In genomic region chr4:99759988-99760387, GRCh38 we compare ENCODE assay signal across 25 cellular contexts. TPM values are rescaled to one million over a fixed set of nuclear protein-coding genes. Genes with fewer than 3 reads are reported as not detected.
DNase-seq lines count a peak whose midpoint lies in the region; ATAC-seq and TF ChIP-seq lines count a peak whose summit lies in the region.
"Had no signal": no experiment of that assay in that cellular context is flagged by ENCODE, and none has a peak within 500 bp of the region (broad histone marks: within the 10 kb centered on the region; RNA-seq: fewer than 3 reads in every experiment).

No MANE protein-coding gene starts in this region.

- no peak for TF ChIP-seq POLR2A in transverse colon (IDR thresholded peaks at IDR 0.05)

- ATAC-seq in activated T-cell treated with anti-CD3 and anti-CD28 coated beads, Interleukin-2, amount 50 U/mL, for 72 hours (replicated peaks in 1 of 2), result peak; percentile 29
- ATAC-seq in activated T-helper 17 cell treated with anti-CD3 and anti-CD28 coated beads, Interleukin-2, amount 50 U/mL, for 72 hours (replicated peaks), result peak; percentile 46
- peak; percentile 49 for ATAC-seq in stimulated activated effector memory CD8-positive, alpha-beta T cell treated with anti-CD3 and anti-CD28 coated beads, Interleukin-12 subunit alpha, Interleukin-12 subunit beta, amount 100 ng/mL, for 72 hours
- no peak for ATAC-seq in GM18502 (IDR thresholded peaks at IDR 0.05; ENCODE audit: poor library complexity, unreplicated experiment)

- no peaks in the 10 kb centered on the region for H3K4me1 ChIP-seq in transverse colon
- H3K4me1 ChIP-seq: BE2C had no signal

- no peaks in the 10 kb centered on the region for H3K27me3 ChIP-seq in transverse colon
- H3K27me3 ChIP-seq: BE2C had no signal

- H3K4me1 Mint-ChIP-seq in activated T-cell treated with anti-CD3 and anti-CD28 coated beads, Interleukin-2, amount 50 U/mL, for 72 hours (ENCODE audit: low read depth), result peaks cover 48% of the 10 kb centered on the region
- H3K4me1 Mint-ChIP-seq in activated T-helper 17 cell treated with anti-CD3 and anti-CD28 coated beads, Interleukin-2, amount 50 U/mL, for 72 hours, result no peaks in the 10 kb centered on the region
- peaks cover 12% of the 10 kb centered on the region for H3K4me1 Mint-ChIP-seq in stimulated activated effector memory CD8-positive, alpha-beta T cell treated with anti-CD3 and anti-CD28 coated beads, Interleukin-12 subunit alpha, Interleukin-12 subunit beta, amount 100 ng/mL, for 72 hours
- H3K4me1 Mint-ChIP-seq: CD4-positive, CD25-positive, alpha-beta regulatory T cell had no signal

- no peak for DNase-seq in activated T-cell treated with anti-CD3 and anti-CD28 coated beads, Interleukin-2, amount 50 U/mL, for 72 hours
- DNase-seq in activated T-cell treated with anti-CD3 and anti-CD28 coated beads, Interleukin-2, amount 50 U/mL, for 1 hour, result no peak
- DNase-seq in fibroblast of mammary gland (ENCODE audit: low read depth) (peak; percentile 49), transverse colon (no peak), DMS153 (lab: John Stamatoyannopoulos, UW) (no peak)
- DNase-seq in stimulated activated effector memory CD8-positive, alpha-beta T cell treated with anti-CD3 and anti-CD28 coated beads, Interleukin-12 subunit alpha, Interleukin-12 subunit beta, amount 100 ng/mL, for 72 hours (ENCODE audit: low spot score in 2 of 2), result no peak
- DNase-seq: BE2C; CD4-positive, CD25-positive, alpha-beta regulatory T cell; COR-L47; DND-41; GOT3; HCEC 1CT; NCI-H1105; NCI-H146; NCI-H2029 treated with DMSO at 0.1 percent for 48 hours; NCI-H226; NCI-H510A treated with DMSO at 0.1 percent for 48 hours; NCI-H748 treated with DMSO at 0.1 percent for 48 hours; PC-9; RPMI8226; SHP77 had no signal

- H3K4me3 Mint-ChIP-seq in activated T-cell treated with anti-CD3 and anti-CD28 coated beads, Interleukin-2, amount 50 U/mL, for 72 hours, result peak overlapping the region in 1 of 2 donors; percentile 63
- H3K4me3 Mint-ChIP-seq in activated T-helper 17 cell treated with anti-CD3 and anti-CD28 coated beads, Interleukin-2, amount 50 U/mL, for 72 hours, result no peak overlapping the region
- H3K4me3 Mint-ChIP-seq in stimulated activated effector memory CD8-positive, alpha-beta T cell treated with anti-CD3 and anti-CD28 coated beads, Interleukin-12 subunit alpha, Interleukin-12 subunit beta, amount 100 ng/mL, for 72 hours, result no peak overlapping the region
- H3K4me3 Mint-ChIP-seq: CD4-positive, CD25-positive, alpha-beta regulatory T cell had no signal

- H3K36me3 ChIP-seq in transverse colon, result no peaks in the 10 kb centered on the region
- H3K36me3 ChIP-seq: BE2C had no signal

- intact Hi-C loops in transverse colon (cut with DNase I; ENCODE audit: low total_unique reads), result no loop called here

- no peaks in the 10 kb centered on the region for H3K9me3 ChIP-seq in transverse colon
- H3K9me3 ChIP-seq: BE2C had no signal

- H3K27ac Mint-ChIP-seq in activated T-cell treated with anti-CD3 and anti-CD28 coated beads, Interleukin-2, amount 50 U/mL, for 72 hours, result peak overlapping the region; percentile 70
- H3K27ac Mint-ChIP-seq in activated T-helper 17 cell treated with anti-CD3 and anti-CD28 coated beads, Interleukin-2, amount 50 U/mL, for 72 hours, result no peak overlapping the region
- H3K27ac Mint-ChIP-seq in stimulated activated effector memory CD8-positive, alpha-beta T cell treated with anti-CD3 and anti-CD28 coated beads, Interleukin-12 subunit alpha, Interleukin-12 subunit beta, amount 100 ng/mL, for 72 hours, result no peak overlapping the region
- H3K27ac Mint-ChIP-seq: CD4-positive, CD25-positive, alpha-beta regulatory T cell had no signal

- no peak for TF ChIP-seq CTCF in fibroblast of mammary gland (conservative IDR thresholded peaks at IDR 0.05; ENCODE audit: control insufficient read depth, insufficient read depth, low read depth, low read length)
- no peak for TF ChIP-seq CTCF in transverse colon (IDR thresholded peaks at IDR 0.05)

- WGBS in transverse colon (ENCODE audit: low coverage in 1 of 2), 2 donors, result 53 to 56% methylated on average over 1 of the region's 1 CpG

- H3K27me3 Mint-ChIP-seq in activated T-cell treated with anti-CD3 and anti-CD28 coated beads, Interleukin-2, amount 50 U/mL, for 72 hours (ENCODE audit: low read depth), result peaks cover 20% of the 10 kb centered on the region
- peaks cover 16% of the 10 kb centered on the region for H3K27me3 Mint-ChIP-seq in activated T-helper 17 cell treated with anti-CD3 and anti-CD28 coated beads, Interleukin-2, amount 50 U/mL, for 72 hours

- H3K27ac ChIP-seq in transverse colon, result no peak overlapping the region
- H3K27ac ChIP-seq: PC-9 had no signal

- H3K9me3 Mint-ChIP-seq in activated T-cell treated with anti-CD3 and anti-CD28 coated beads, Interleukin-2, amount 50 U/mL, for 72 hours, result peaks cover 5% of the 10 kb centered on the region in 2 donors
- no peaks in the 10 kb centered on the region for H3K9me3 Mint-ChIP-seq in activated T-helper 17 cell treated with anti-CD3 and anti-CD28 coated beads, Interleukin-2, amount 50 U/mL, for 72 hours
- H3K9me3 Mint-ChIP-seq in stimulated activated effector memory CD8-positive, alpha-beta T cell treated with anti-CD3 and anti-CD28 coated beads, Interleukin-12 subunit alpha, Interleukin-12 subunit beta, amount 100 ng/mL, for 72 hours, result peaks cover 5% of the 10 kb centered on the region

- no peak for TF ChIP-seq EP300 in transverse colon (IDR thresholded peaks at IDR 0.05; ENCODE audit: low read depth)

- in situ Hi-C loops in transverse colon (cut with MboI; ENCODE audit: low pct_ligation_motif_present in 1 of 4, low pct_unique_long_range_greater_than_20kb in 1 of 4, low sequenced_read_pairs in 3 of 4), result no loop called here

- H3K4me3 ChIP-seq in fibroblast of mammary gland (ENCODE audit: control insufficient read depth, low read depth, low read length) (peak overlapping the region; percentile 10), transverse colon (no peak overlapping the region)
- H3K4me3 ChIP-seq: PC-9 had no signal

- no peaks in the 10 kb centered on the region for H3K36me3 Mint-ChIP-seq in activated T-cell treated with anti-CD3 and anti-CD28 coated beads, Interleukin-2, amount 50 U/mL, for 72 hours (ENCODE audit: insufficient read depth in 2 of 2)
- no peaks in the 10 kb centered on the region for H3K36me3 Mint-ChIP-seq in activated T-helper 17 cell treated with anti-CD3 and anti-CD28 coated beads, Interleukin-2, amount 50 U/mL, for 72 hours (ENCODE audit: low read depth)
- H3K36me3 Mint-ChIP-seq in stimulated activated effector memory CD8-positive, alpha-beta T cell treated with anti-CD3 and anti-CD28 coated beads, Interleukin-12 subunit alpha, Interleukin-12 subunit beta, amount 100 ng/mL, for 72 hours, result no peaks in the 10 kb centered on the region
- H3K36me3 Mint-ChIP-seq: CD4-positive, CD25-positive, alpha-beta regulatory T cell had no signal

RNA-seq across cellular contexts. Expression of gene DAPP1, which starts 56.6 kb away (rescaled TPM):
- 10 to 100 TPM; 40.7 to 48.1 TPM for total RNA-seq in activated T-cell treated with anti-CD3 and anti-CD28 coated beads, Interleukin-2, amount 50 U/mL, for 72 hours
- 10 to 100 TPM; 52.9 to 58.4 TPM for total RNA-seq in activated T-helper 17 cell treated with anti-CD3 and anti-CD28 coated beads, Interleukin-2, amount 50 U/mL, for 72 hours
- 10 to 100 TPM in 1 of 4 donors, 1 to 10 TPM in 2, under 1 TPM in 1; 0.41 to 10.7 (median 7.6) TPM for total RNA-seq in transverse colon
- total RNA-seq: A673, G401 had no signal
